In genomic region chr11:75479598-75479986, GRCh38 we compare ENCODE assay signal across 20 cellular contexts.
"Had no signal": no experiment of that assay in that cellular context is flagged by ENCODE, and none has a peak within 500 bp of the region (broad histone marks: within the 10 kb centered on the region; RNA-seq: fewer than 3 reads in every experiment).

No MANE protein-coding gene starts in this region.

- ATAC-seq: activated CD8-positive, alpha-beta memory T cell treated with anti-CD3 and anti-CD28 coated beads, Interleukin-2, amount 10 ng/mL, durations not matched to agents 7 days and 5 days; activated CD8-positive, alpha-beta T cell treated with anti-CD3 and anti-CD28 coated beads for 36 hours; activated naive CD4-positive, alpha-beta T cell treated with anti-CD3 and anti-CD28 coated beads, Interleukin-2, amount 50 U/mL, for 72 hours; esophagus mucosa; left lung; naive thymus-derived CD4-positive, alpha-beta T cell; stimulated activated naive CD8-positive, alpha-beta T cell treated with anti-CD3 and anti-CD28 coated beads, Interleukin-15, Interleukin-2, amounts not matched to agents 100 U/mL and 50 U/mL, for 24 hours; upper lobe of right lung had no signal

- H3K9me3 ChIP-seq: breast epithelium, left lung, thyroid gland, upper lobe of right lung had no signal

- H3K27me3 ChIP-seq: breast epithelium, left lung, neural progenitor cell, thyroid gland, upper lobe of right lung had no signal

- H3K27ac Mint-ChIP-seq: activated CD8-positive, alpha-beta memory T cell treated with anti-CD3 and anti-CD28 coated beads, Interleukin-2, amount 10 ng/mL, durations not matched to agents 7 days and 5 days; activated CD8-positive, alpha-beta T cell treated with anti-CD3 and anti-CD28 coated beads for 36 hours; activated naive CD4-positive, alpha-beta T cell treated with anti-CD3 and anti-CD28 coated beads, Interleukin-2, amount 50 U/mL, for 72 hours; neural progenitor cell had no signal

- H3K4me3 Mint-ChIP-seq: activated CD8-positive, alpha-beta memory T cell treated with anti-CD3 and anti-CD28 coated beads, Interleukin-2, amount 10 ng/mL, durations not matched to agents 7 days and 5 days; activated CD8-positive, alpha-beta T cell treated with anti-CD3 and anti-CD28 coated beads for 36 hours; central memory CD8-positive, alpha-beta T cell; naive thymus-derived CD4-positive, alpha-beta T cell; neural progenitor cell had no signal

- H3K36me3 ChIP-seq: breast epithelium, left lung, neural progenitor cell, thyroid gland, upper lobe of right lung had no signal

- H3K9me3 Mint-ChIP-seq: activated CD8-positive, alpha-beta T cell treated with anti-CD3 and anti-CD28 coated beads for 36 hours; activated naive CD4-positive, alpha-beta T cell treated with anti-CD3 and anti-CD28 coated beads, Interleukin-2, amount 50 U/mL, for 72 hours; central memory CD8-positive, alpha-beta T cell; neural progenitor cell had no signal

- H3K27me3 Mint-ChIP-seq: activated CD8-positive, alpha-beta memory T cell treated with anti-CD3 and anti-CD28 coated beads, Interleukin-2, amount 10 ng/mL, durations not matched to agents 7 days and 5 days; activated CD8-positive, alpha-beta T cell treated with anti-CD3 and anti-CD28 coated beads for 36 hours; central memory CD8-positive, alpha-beta T cell; naive thymus-derived CD4-positive, alpha-beta T cell had no signal

- DNase-seq: activated CD4-positive, alpha-beta T cell treated with anti-CD3 and anti-CD28 coated beads for 48 hours; activated CD8-positive, alpha-beta memory T cell treated with anti-CD3 and anti-CD28 coated beads, Interleukin-2, amount 10 ng/mL, durations not matched to agents 7 days and 5 days; activated CD8-positive, alpha-beta T cell treated with anti-CD3 and anti-CD28 coated beads for 36 hours; activated effector memory CD4-positive, alpha-beta T cell treated with anti-CD3 and anti-CD28 coated beads, Interleukin-2, amount 50 U/mL, for 16 hours; activated T-cell treated with anti-CD3 and anti-CD28 coated beads for 4 hours; effector memory CD4-positive, alpha-beta T cell; hippocampal formation; kidney glomerular epithelial cell; naive thymus-derived CD4-positive, alpha-beta T cell; stimulated activated CD4-positive, alpha-beta T cell treated with anti-CD3 and anti-CD28 coated beads, Interleukin-12 subunit alpha, Interleukin-12 subunit beta, amount 100 ng/mL, for 4 hours; stimulated activated CD4-positive, alpha-beta T cell treated with anti-CD3 and anti-CD28 coated beads, Interleukin-4, amount 100 ng/mL, for 4 hours; stimulated activated naive CD8-positive, alpha-beta T cell treated with anti-CD3 and anti-CD28 coated beads, Interleukin-15, Interleukin-2, amounts not matched to agents 100 U/mL and 50 U/mL, for 24 hours; thyroid gland; upper lobe of right lung had no signal

- H3K4me3 ChIP-seq: breast epithelium, left lung, neural progenitor cell, thyroid gland, upper lobe of right lung had no signal

- H3K36me3 Mint-ChIP-seq: activated CD8-positive, alpha-beta memory T cell treated with anti-CD3 and anti-CD28 coated beads, Interleukin-2, amount 10 ng/mL, durations not matched to agents 7 days and 5 days; activated naive CD4-positive, alpha-beta T cell treated with anti-CD3 and anti-CD28 coated beads, Interleukin-2, amount 50 U/mL, for 72 hours; naive thymus-derived CD4-positive, alpha-beta T cell; neural progenitor cell had no signal

- H3K27ac ChIP-seq: breast epithelium, left lung, neural progenitor cell, thyroid gland, upper lobe of right lung had no signal
